Comparison of ENCODE assay signal across 8 cellular contexts in the genomic region with DNA sequence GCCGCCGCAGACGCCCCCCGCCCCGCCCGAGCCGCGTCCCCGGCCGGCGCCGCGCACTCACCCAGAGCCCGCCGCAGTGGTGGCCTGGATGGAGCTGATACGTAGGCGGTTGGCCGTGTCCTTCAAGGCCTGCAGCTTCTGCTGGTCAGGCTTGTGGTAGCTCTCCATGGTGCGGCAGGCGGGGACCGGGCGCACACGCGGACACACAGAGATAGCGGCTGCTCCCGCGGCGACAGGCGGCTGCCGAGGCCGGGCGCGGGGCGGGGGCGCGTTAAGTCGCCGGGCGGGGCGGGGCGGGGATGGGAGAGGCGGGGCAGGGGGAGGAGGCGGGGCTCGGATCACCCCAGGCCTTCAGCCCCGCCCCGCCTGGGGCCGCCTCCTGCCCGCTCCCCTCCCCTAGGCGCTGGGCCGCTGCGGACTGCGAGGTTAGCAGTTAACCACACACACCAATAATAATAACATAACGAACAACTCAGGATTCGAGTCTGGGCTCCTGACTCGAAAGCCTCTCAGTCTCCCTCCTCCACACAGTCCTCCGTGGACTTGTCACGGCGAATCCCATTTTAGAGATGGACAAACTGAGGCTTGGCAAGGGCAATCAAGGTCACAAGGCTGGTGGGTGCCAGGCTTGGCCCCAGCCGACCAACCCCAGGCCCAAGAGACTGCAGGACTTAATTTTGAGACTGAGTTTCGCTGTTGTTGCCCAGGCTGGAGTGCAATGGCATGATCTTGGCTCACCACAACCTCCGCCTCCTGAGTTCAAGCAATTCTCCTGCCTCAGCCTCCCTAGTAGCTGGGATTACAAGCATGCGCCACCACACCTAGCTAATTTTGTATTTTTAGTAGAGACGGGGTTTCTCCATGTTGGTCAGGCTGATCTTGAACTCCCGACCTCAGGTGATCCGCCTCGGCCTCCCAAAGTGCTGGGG. TPM values are rescaled to one million over a fixed set of nuclear protein-coding genes. Genes with fewer than 3 reads are reported as not detected.
DNase-seq lines count a peak whose midpoint lies in the region; ATAC-seq and TF ChIP-seq lines count a peak whose summit lies in the region.

A gene with protein sequence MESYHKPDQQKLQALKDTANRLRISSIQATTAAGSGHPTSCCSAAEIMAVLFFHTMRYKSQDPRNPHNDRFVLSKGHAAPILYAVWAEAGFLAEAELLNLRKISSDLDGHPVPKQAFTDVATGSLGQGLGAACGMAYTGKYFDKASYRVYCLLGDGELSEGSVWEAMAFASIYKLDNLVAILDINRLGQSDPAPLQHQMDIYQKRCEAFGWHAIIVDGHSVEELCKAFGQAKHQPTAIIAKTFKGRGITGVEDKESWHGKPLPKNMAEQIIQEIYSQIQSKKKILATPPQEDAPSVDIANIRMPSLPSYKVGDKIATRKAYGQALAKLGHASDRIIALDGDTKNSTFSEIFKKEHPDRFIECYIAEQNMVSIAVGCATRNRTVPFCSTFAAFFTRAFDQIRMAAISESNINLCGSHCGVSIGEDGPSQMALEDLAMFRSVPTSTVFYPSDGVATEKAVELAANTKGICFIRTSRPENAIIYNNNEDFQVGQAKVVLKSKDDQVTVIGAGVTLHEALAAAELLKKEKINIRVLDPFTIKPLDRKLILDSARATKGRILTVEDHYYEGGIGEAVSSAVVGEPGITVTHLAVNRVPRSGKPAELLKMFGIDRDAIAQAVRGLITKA (minus strand): TSS at position 248 of the 929 bp plus-strand sequence. CDS start 80 bp downstream, at position 168.

- no peak within 1 kb of the TSS for H3K23ac ChIP-seq in H9 (ENCODE audit: insufficient read length, low read depth, low read length)

- H2BK120ac ChIP-seq in H9 (ENCODE audit: low read depth, low read length, poor library complexity, severe bottlenecking): no peak within 1 kb of the TSS

- no peak within 1 kb of the TSS for H4K5ac ChIP-seq in H9 (ENCODE audit: insufficient read length, low read depth, low read length)

- POLR2A ChIA-PET in T-cell (lab: Charles Lee): interaction anchor here in 1 of 2 donors (0.6 kb wide), 1 partner anchor 92 kb away, joined by 4 read pairs; no protein-coding TSS in a partner anchor

- H3K27me3 Mint-ChIP-seq in H9 (ENCODE audit: low read depth): peaks cover 2% of the 10 kb centered on the region
- H3K27me3 Mint-ChIP-seq in T-cell: no peaks in the 10 kb centered on the region
- H3K27me3 Mint-ChIP-seq in type B pancreatic cell: no peaks in the 10 kb centered on the region

- H3K4me1 Mint-ChIP-seq in H9 (peaks cover 52 to 63% of the 10 kb centered on the region in 2 experiments), T-cell (peaks cover 37 to 41% (median 37%) of the 10 kb centered on the region in 3 donors), type B pancreatic cell (ENCODE audit: unreplicated experiment) (peaks cover 36% of the 10 kb centered on the region)

- H3K9me3 ChIP-seq in H9 (ENCODE audit: control insufficient read depth, low read depth, low read length) (no peaks in the 10 kb centered on the region), MM.1S (replicated peaks; ENCODE audit: insufficient read depth, low read length) (no peaks in the 10 kb centered on the region), adipocyte (ENCODE audit: control insufficient read depth, low read length) (no peaks in the 10 kb centered on the region), heart left ventricle (no peaks in the 10 kb centered on the region)

- no peak within 1 kb of the TSS for H4K91ac ChIP-seq in H9 (ENCODE audit: insufficient read length, low read depth, low read length)

- H2BK12ac ChIP-seq in H9 (ENCODE audit: insufficient read length, low read depth, low read length): no peak within 1 kb of the TSS

- no peaks in the 10 kb centered on the region for H3K9me3 Mint-ChIP-seq in H9
- no peaks in the 10 kb centered on the region for H3K9me3 Mint-ChIP-seq in T-cell
- no peaks in the 10 kb centered on the region for H3K9me3 Mint-ChIP-seq in type B pancreatic cell

- TF ChIP-seq CTCF in H9 (conservative IDR thresholded peaks at IDR 0.05) (no peak), MM.1S (IDR thresholded peaks at IDR 0.05; ENCODE audit: low read length) (no peak), heart left ventricle (IDR thresholded peaks at IDR 0.05) (no peak), type B pancreatic cell (conservative IDR thresholded peaks at IDR 0.05) (no peak)

- peak within 1 kb of the TSS; percentile 51 for H3K18ac ChIP-seq in H9 (ENCODE audit: insufficient read length, low read depth, low read length)

- H2BK20ac ChIP-seq in H9 (ENCODE audit: low read depth, low read length, poor library complexity, severe bottlenecking): no peak within 1 kb of the TSS

- H4K8ac ChIP-seq in H9 (replicated peaks; ENCODE audit: insufficient read length, low read depth, low read length): no peak within 1 kb of the TSS

- H3K79me2 ChIP-seq in H9 (ENCODE audit: insufficient read depth, low read length) (peaks cover 44% of the 10 kb centered on the region), MM.1S (ENCODE audit: low read length) (peaks cover 44% of the 10 kb centered on the region)

- H3K14ac ChIP-seq in H9 (ENCODE audit: insufficient read depth, low read length): peak within 1 kb of the TSS; percentile 65

- H3K4me1 ChIP-seq in H9 (ENCODE audit: insufficient read depth, low read length): peaks cover 18% of the 10 kb centered on the region; the same call in 1 of the 2 replicates
- peaks cover 23% of the 10 kb centered on the region for H3K4me1 ChIP-seq in MM.1S (ENCODE audit: low read length)
- peaks cover 49% of the 10 kb centered on the region for H3K4me1 ChIP-seq in adipocyte (ENCODE audit: control insufficient read depth, insufficient read depth, low read length)
- H3K4me1 ChIP-seq in heart left ventricle: peaks cover 0 to 58% (median 34%) of the 10 kb centered on the region in 12 donors

- H2AK5ac ChIP-seq in H9 (ENCODE audit: insufficient read length, low read length): no peak within 1 kb of the TSS

- H3K56ac ChIP-seq in H9 (ENCODE audit: insufficient read length, low read depth, low read length): no peak within 1 kb of the TSS

- WGBS in H9 (ENCODE audit: extremely low coverage, insufficient read length, low lambda C conversion rate): no CpG with 5 or more reads among the region's 66 CpGs
- WGBS in heart left ventricle, 4 donors: 13 to 43% (median 20%) methylated on average over 18 to 66 of the region's 66 CpGs

- H2AFZ ChIP-seq in H9 (ENCODE audit: low read length) (no peak within 1 kb of the TSS), MM.1S (ENCODE audit: low read length) (peak within 1 kb of the TSS; percentile 61)

- H4K20me1 ChIP-seq in H9 (ENCODE audit: control insufficient read depth, insufficient read depth, insufficient read length) (no peaks in the 10 kb centered on the region), MM.1S (ENCODE audit: insufficient read depth, low read length) (peaks cover 34% of the 10 kb centered on the region)

- peaks cover 21 to 26% (median 24%) of the 10 kb centered on the region in 3 experiments for H3K36me3 Mint-ChIP-seq in H9 (ENCODE audit: insufficient read depth in 1 of 3, low read depth in 3 of 3)
- H3K36me3 Mint-ChIP-seq in T-cell: peaks cover 4% of the 10 kb centered on the region
- peaks cover 8% of the 10 kb centered on the region for H3K36me3 Mint-ChIP-seq in type B pancreatic cell

- CTCF ChIA-PET in T-cell (lab: Charles Lee): no interaction called here

- peak in 1 of 2 donors; percentile 74 for TF ChIP-seq POLR2A in heart left ventricle (IDR thresholded peaks at IDR 0.05)

- intact Hi-C loops in heart left ventricle (cut with DNase I): no loop called here
- intact Hi-C loops in posterior cingulate gyrus (cut with DNase I): no loop called here

- no peak within 1 kb of the TSS for H3K27ac ChIP-seq in H9 (ENCODE audit: insufficient read length, low read depth, low read length)
- peak within 1 kb of the TSS; percentile 68; the same call in 1 of the 2 replicates for H3K27ac ChIP-seq in MM.1S (ENCODE audit: low read length)
- peak within 1 kb of the TSS; percentile 78 to 97 (median 90) for H3K27ac ChIP-seq in heart left ventricle

- H3T11ph ChIP-seq in H9 (ENCODE audit: low read length): no peak within 1 kb of the TSS

- H3K27ac Mint-ChIP-seq in H9: peak within 1 kb of the TSS; percentile 85 to 98 (median 96); a peak in 6 of 7 replicates
- H3K27ac Mint-ChIP-seq in T-cell: peak within 1 kb of the TSS; percentile 71 to 76
- peak within 1 kb of the TSS; percentile 92 for H3K27ac Mint-ChIP-seq in type B pancreatic cell

- no peak within 1 kb of the TSS; the same call in 1 of the 2 replicates for H2BK15ac ChIP-seq in H9 (ENCODE audit: low read depth, low read length)

- H3K4me2 ChIP-seq in H9 (ENCODE audit: insufficient read depth, insufficient read length, low read length): peak within 1 kb of the TSS; percentile 92
- H3K4me2 ChIP-seq in MM.1S (ENCODE audit: low read depth, low read length): peak within 1 kb of the TSS; percentile 88

- peak within 1 kb of the TSS; percentile 92 to 96 for H3K4me3 Mint-ChIP-seq in H9
- peak within 1 kb of the TSS; percentile 88 to 92 (median 89) for H3K4me3 Mint-ChIP-seq in T-cell
- H3K4me3 Mint-ChIP-seq in type B pancreatic cell: peak within 1 kb of the TSS; percentile 95

- ATAC-seq in T-cell (replicated peaks in 1 of 4) (peak; percentile 81 to 88 (median 83)), heart left ventricle (peak; percentile 52 to 87 (median 84))

- H3K9me2 ChIP-seq in MM.1S (replicated peaks; ENCODE audit: insufficient read depth, low read length): no peaks in the 10 kb centered on the region

- H3K4me3 ChIP-seq in MM.1S (ENCODE audit: low read length) (peak within 1 kb of the TSS; percentile 94), adipocyte (ENCODE audit: low read length) (peak within 1 kb of the TSS; percentile 99), heart left ventricle (peak within 1 kb of the TSS; percentile 74 to 95 (median 90))

- no peak within 1 kb of the TSS for H3K4ac ChIP-seq in H9 (ENCODE audit: low read depth, low read length)

- H3K36me3 ChIP-seq in MM.1S (replicated peaks; ENCODE audit: insufficient read depth, low read length) (no peaks in the 10 kb centered on the region), adipocyte (ENCODE audit: control insufficient read depth, insufficient read depth, low read length, severe bottlenecking) (no peaks in the 10 kb centered on the region), heart left ventricle (no peaks in the 10 kb centered on the region)

- DNase-seq in GDM1 (lab: John Stamatoyannopoulos, UW): peak; percentile 74
- peak; percentile 83 for DNase-seq in H9
- DNase-seq in MM.1S: peak; percentile 86
- DNase-seq in T-cell: peak; percentile 49 to 80 (median 68)
- peak; percentile 97 for DNase-seq in adipocyte (ENCODE audit: low read depth)
- DNase-seq in heart left ventricle: peak; percentile 89 to 95 (median 90)
- peak; percentile 65 to 97 (median 84) for DNase-seq in posterior cingulate gyrus
- DNase-seq in type B pancreatic cell (ENCODE audit: extremely low spot score, unreplicated experiment): peak; percentile 85

- no peak within 1 kb of the TSS for H2BK5ac ChIP-seq in H9 (ENCODE audit: insufficient read length, low read length)

- peaks cover 14% of the 10 kb centered on the region for H3K23me2 ChIP-seq in H9 (ENCODE audit: insufficient read length, low read depth, low read length, poor library complexity, severe bottlenecking)

- H3F3A ChIP-seq in MM.1S (ENCODE audit: insufficient read depth, low read length): peaks cover 23% of the 10 kb centered on the region

- H3K79me1 ChIP-seq in H9 (ENCODE audit: insufficient read depth, low read depth, low read length, poor library complexity, severe bottlenecking): peaks cover 2% of the 10 kb centered on the region

- H3K27me3 ChIP-seq in H9 (ENCODE audit: insufficient read depth, low read length): no peaks in the 10 kb centered on the region
- no peaks in the 10 kb centered on the region for H3K27me3 ChIP-seq in MM.1S (replicated peaks; ENCODE audit: insufficient read depth, low read length)
- H3K27me3 ChIP-seq in adipocyte (replicated peaks; ENCODE audit: control insufficient read depth, insufficient read depth, low read length): no peaks in the 10 kb centered on the region
- H3K27me3 ChIP-seq in heart left ventricle: no peaks in the 10 kb centered on the region

- peak within 1 kb of the TSS; percentile 71 for H3K9ac ChIP-seq in H9 (ENCODE audit: extremely low read depth, insufficient read length, low read length)
- H3K9ac ChIP-seq in MM.1S (ENCODE audit: low read length): peak within 1 kb of the TSS; percentile 91
- H3K9ac ChIP-seq in adipocyte (ENCODE audit: low read length): peak within 1 kb of the TSS; percentile 98

RNA-seq across cellular contexts. Expression of the gene that starts here (rescaled TPM):
- 650 and 676 TPM in 2 replicates for total RNA-seq in H9 (2021)
- total RNA-seq in T-cell: 100 to 1,000 TPM in 4 of 5 donors, 10 to 100 TPM in 1; 98.2 to 139 (median 118) TPM
- total RNA-seq in heart left ventricle: 100 to 1,000 TPM in 1 of 9 donors, 10 to 100 TPM in 8; 20.6 to 111 (median 36.6) TPM
- polyA plus RNA-seq in heart left ventricle: 100 to 1,000 TPM in 1 of 2 donors, 10 to 100 TPM in 1; 23.8 to 111 TPM
- 318 and 518 TPM in 2 replicates for total RNA-seq in type B pancreatic cell (ENCODE audit: low replicate concordance)
